ENCODE assay signal across 1 cellular context in the genomic region with DNA sequence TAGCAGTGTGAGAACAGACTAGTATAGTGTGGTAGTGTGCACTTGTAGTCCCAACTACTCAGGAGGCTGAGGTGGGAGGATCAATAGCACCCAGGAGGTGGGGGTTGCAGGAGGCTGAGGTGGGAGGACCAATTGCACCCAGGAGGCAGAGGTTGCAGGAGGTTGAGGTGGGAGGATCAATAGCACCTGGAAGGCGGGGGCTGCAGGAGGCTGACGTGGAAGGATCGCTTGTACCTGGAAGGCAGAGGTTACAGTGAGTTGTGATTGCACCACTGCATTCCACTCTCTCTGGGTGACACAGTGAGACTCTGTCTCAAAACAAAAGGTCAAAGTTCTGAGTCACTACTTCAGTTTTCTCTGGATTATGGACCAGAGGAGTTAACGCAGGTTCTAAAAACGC.
TF ChIP-seq lines count a peak whose summit lies in the region.

No MANE protein-coding gene starts in this region.

TF ChIP-seq in HepG2, 621 proteins besides CTCF, POLR2A, EP300 and RAD21 (continued from another document and continues in another):
- TF ChIP-seq SAP130 (CRISPR knock-in tag; IDR thresholded peaks at IDR 0.05; ENCODE audit: low read depth) = peak; percentile 47
- peak; percentile 89; the same call in 1 of the 2 replicates for TF ChIP-seq HNF4G (IDR thresholded peaks at IDR 0.05; ENCODE audit: borderline replicate concordance, low read depth, low read length)
- TF ChIP-seq HNF4G (CRISPR knock-in tag; IDR thresholded peaks at IDR 0.05; ENCODE audit: borderline replicate concordance, low read depth) = peak; percentile 54; the same call in 1 of the 2 replicates
- no peak for TF ChIP-seq STAG1 (CRISPR knock-in tag; IDR thresholded peaks at IDR 0.05)
- TF ChIP-seq RARA (CRISPR knock-in tag; IDR thresholded peaks at IDR 0.05) = peak; percentile 75
- peak; percentile 38; the same call in 1 of the 2 replicates for TF ChIP-seq RXRB (CRISPR knock-in tag; IDR thresholded peaks at IDR 0.05; ENCODE audit: borderline replicate concordance)
- TF ChIP-seq SOX6 (IDR thresholded peaks at IDR 0.05) = no peak
- TF ChIP-seq SOX6 (CRISPR knock-in tag; IDR thresholded peaks at IDR 0.05) = peak; percentile 67
- TF ChIP-seq GABPB1 (CRISPR knock-in tag; IDR thresholded peaks at IDR 0.05) = no peak
- TF ChIP-seq ZMAT3 (CRISPR knock-in tag; conservative IDR thresholded peaks at IDR 0.05) = no peak
- TF ChIP-seq ZBTB38 (CRISPR knock-in tag; IDR thresholded peaks at IDR 0.05) = no peak
- TF ChIP-seq ARHGAP35 (CRISPR knock-in tag; IDR thresholded peaks at IDR 0.05; ENCODE audit: borderline replicate concordance) = no peak
- 0 out of 2 replicates have a peak, but pooled peaks have one; percentile 13 for TF ChIP-seq THAP11 (CRISPR knock-in tag; IDR thresholded peaks at IDR 0.05)
- TF ChIP-seq TP53 (CRISPR knock-in tag; conservative IDR thresholded peaks at IDR 0.05) = no peak
- 0 out of 2 replicates have a peak, but pooled peaks have one; percentile 24 for TF ChIP-seq ZNF24 (IDR thresholded peaks at IDR 0.05)
- TF ChIP-seq NONO (IDR thresholded peaks at IDR 0.05) = no peak
- peak; percentile 39; the same call in 1 of the 2 replicates for TF ChIP-seq NONO (CRISPR knock-in tag; conservative IDR thresholded peaks at IDR 0.05)
- TF ChIP-seq, protein P1, sequence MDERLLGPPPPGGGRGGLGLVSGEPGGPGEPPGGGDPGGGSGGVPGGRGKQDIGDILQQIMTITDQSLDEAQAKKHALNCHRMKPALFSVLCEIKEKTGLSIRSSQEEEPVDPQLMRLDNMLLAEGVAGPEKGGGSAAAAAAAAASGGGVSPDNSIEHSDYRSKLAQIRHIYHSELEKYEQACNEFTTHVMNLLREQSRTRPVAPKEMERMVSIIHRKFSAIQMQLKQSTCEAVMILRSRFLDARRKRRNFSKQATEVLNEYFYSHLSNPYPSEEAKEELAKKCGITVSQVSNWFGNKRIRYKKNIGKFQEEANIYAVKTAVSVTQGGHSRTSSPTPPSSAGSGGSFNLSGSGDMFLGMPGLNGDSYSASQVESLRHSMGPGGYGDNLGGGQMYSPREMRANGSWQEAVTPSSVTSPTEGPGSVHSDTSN (CRISPR knock-in tag; IDR thresholded peaks at IDR 0.05) = no peak
- peak; percentile 30; the same call in 1 of the 2 replicates for TF ChIP-seq ERF (CRISPR knock-in tag; IDR thresholded peaks at IDR 0.05)
- no peak for TF ChIP-seq ZNF781 (CRISPR knock-in tag; IDR thresholded peaks at IDR 0.05; ENCODE audit: borderline replicate concordance, not compliant biosample characterization)
- no peak for TF ChIP-seq GTF2F1 (IDR thresholded peaks at IDR 0.05; ENCODE audit: low read length)
- no peak for TF ChIP-seq HOXA9 (CRISPR knock-in tag; IDR thresholded peaks at IDR 0.05; ENCODE audit: borderline replicate concordance)
- TF ChIP-seq HMG20A (CRISPR knock-in tag; IDR thresholded peaks at IDR 0.05; ENCODE audit: borderline replicate concordance) = 0 out of 2 replicates have a peak, but pooled peaks have one; percentile 30
- TF ChIP-seq, protein P2, sequence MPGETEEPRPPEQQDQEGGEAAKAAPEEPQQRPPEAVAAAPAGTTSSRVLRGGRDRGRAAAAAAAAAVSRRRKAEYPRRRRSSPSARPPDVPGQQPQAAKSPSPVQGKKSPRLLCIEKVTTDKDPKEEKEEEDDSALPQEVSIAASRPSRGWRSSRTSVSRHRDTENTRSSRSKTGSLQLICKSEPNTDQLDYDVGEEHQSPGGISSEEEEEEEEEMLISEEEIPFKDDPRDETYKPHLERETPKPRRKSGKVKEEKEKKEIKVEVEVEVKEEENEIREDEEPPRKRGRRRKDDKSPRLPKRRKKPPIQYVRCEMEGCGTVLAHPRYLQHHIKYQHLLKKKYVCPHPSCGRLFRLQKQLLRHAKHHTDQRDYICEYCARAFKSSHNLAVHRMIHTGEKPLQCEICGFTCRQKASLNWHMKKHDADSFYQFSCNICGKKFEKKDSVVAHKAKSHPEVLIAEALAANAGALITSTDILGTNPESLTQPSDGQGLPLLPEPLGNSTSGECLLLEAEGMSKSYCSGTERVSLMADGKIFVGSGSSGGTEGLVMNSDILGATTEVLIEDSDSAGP (CRISPR knock-in tag; IDR thresholded peaks at IDR 0.05; ENCODE audit: borderline replicate concordance) = no peak
- no peak for TF ChIP-seq RFX1 (IDR thresholded peaks at IDR 0.05)
- TF ChIP-seq RBM39 (IDR thresholded peaks at IDR 0.05; ENCODE audit: low read depth, low read length, poor library complexity, severe bottlenecking) = no peak
- no peak for TF ChIP-seq SNRNP70 (IDR thresholded peaks at IDR 0.05; ENCODE audit: low read depth, low read length)
- TF ChIP-seq ZNF788 (CRISPR knock-in tag; IDR thresholded peaks at IDR 0.05; ENCODE audit: borderline replicate concordance) = no peak
- no peak for TF ChIP-seq NR3C1 (CRISPR knock-in tag; IDR thresholded peaks at IDR 0.05)
- TF ChIP-seq, protein P3, sequence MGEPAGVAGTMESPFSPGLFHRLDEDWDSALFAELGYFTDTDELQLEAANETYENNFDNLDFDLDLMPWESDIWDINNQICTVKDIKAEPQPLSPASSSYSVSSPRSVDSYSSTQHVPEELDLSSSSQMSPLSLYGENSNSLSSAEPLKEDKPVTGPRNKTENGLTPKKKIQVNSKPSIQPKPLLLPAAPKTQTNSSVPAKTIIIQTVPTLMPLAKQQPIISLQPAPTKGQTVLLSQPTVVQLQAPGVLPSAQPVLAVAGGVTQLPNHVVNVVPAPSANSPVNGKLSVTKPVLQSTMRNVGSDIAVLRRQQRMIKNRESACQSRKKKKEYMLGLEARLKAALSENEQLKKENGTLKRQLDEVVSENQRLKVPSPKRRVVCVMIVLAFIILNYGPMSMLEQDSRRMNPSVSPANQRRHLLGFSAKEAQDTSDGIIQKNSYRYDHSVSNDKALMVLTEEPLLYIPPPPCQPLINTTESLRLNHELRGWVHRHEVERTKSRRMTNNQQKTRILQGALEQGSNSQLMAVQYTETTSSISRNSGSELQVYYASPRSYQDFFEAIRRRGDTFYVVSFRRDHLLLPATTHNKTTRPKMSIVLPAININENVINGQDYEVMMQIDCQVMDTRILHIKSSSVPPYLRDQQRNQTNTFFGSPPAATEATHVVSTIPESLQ (CRISPR knock-in tag; conservative IDR thresholded peaks at IDR 0.05) = no peak
- TF ChIP-seq IKZF5 (CRISPR knock-in tag; IDR thresholded peaks at IDR 0.05) = 0 out of 2 replicates have a peak, but pooled peaks have one; percentile 58
- no peak for TF ChIP-seq ZNF10 (CRISPR knock-in tag; IDR thresholded peaks at IDR 0.05; ENCODE audit: borderline replicate concordance, low read depth)
- no peak for TF ChIP-seq MEIS2 (CRISPR knock-in tag; IDR thresholded peaks at IDR 0.05)
- 0 out of 2 replicates have a peak, but pooled peaks have one; percentile 48 for TF ChIP-seq FOXK1 (CRISPR knock-in tag; IDR thresholded peaks at IDR 0.05; ENCODE audit: borderline replicate concordance, low read depth)
- no peak for TF ChIP-seq MAFK (conservative IDR thresholded peaks at IDR 0.05 in 1 of 2, IDR thresholded peaks at IDR 0.05 in 1 of 2; ENCODE audit: low read length in 2 of 2)
- TF ChIP-seq ZNF292 (CRISPR knock-in tag; IDR thresholded peaks at IDR 0.05; ENCODE audit: borderline replicate concordance, low read depth) = no peak
- no peak for TF ChIP-seq ZNF780A (CRISPR knock-in tag; IDR thresholded peaks at IDR 0.05)
- no peak for TF ChIP-seq ZNF251 (CRISPR knock-in tag; IDR thresholded peaks at IDR 0.05)
- no peak; the same call in 1 of the 2 replicates for TF ChIP-seq SOX5 (CRISPR knock-in tag; IDR thresholded peaks at IDR 0.05; ENCODE audit: borderline replicate concordance)
- TF ChIP-seq ZNF776 (CRISPR knock-in tag; IDR thresholded peaks at IDR 0.05) = no peak
- TF ChIP-seq PATZ1 (CRISPR knock-in tag; IDR thresholded peaks at IDR 0.05) = peak; percentile 36; the same call in 1 of the 2 replicates
- no peak for TF ChIP-seq TRAFD1 (CRISPR knock-in tag; IDR thresholded peaks at IDR 0.05; ENCODE audit: borderline replicate concordance)
- no peak for TF ChIP-seq IKZF4 (CRISPR knock-in tag; IDR thresholded peaks at IDR 0.05; ENCODE audit: borderline replicate concordance, low read depth, not compliant biosample characterization)
- peak; percentile 83 for TF ChIP-seq FOSL2 (CRISPR knock-in tag; IDR thresholded peaks at IDR 0.05)
- TF ChIP-seq ZMYM4 (CRISPR knock-in tag; IDR thresholded peaks at IDR 0.05) = peak; percentile 55; the same call in 1 of the 2 replicates
- no peak for TF ChIP-seq ZNF567 (CRISPR knock-in tag; IDR thresholded peaks at IDR 0.05; ENCODE audit: borderline replicate concordance)
- TF ChIP-seq, protein P4, sequence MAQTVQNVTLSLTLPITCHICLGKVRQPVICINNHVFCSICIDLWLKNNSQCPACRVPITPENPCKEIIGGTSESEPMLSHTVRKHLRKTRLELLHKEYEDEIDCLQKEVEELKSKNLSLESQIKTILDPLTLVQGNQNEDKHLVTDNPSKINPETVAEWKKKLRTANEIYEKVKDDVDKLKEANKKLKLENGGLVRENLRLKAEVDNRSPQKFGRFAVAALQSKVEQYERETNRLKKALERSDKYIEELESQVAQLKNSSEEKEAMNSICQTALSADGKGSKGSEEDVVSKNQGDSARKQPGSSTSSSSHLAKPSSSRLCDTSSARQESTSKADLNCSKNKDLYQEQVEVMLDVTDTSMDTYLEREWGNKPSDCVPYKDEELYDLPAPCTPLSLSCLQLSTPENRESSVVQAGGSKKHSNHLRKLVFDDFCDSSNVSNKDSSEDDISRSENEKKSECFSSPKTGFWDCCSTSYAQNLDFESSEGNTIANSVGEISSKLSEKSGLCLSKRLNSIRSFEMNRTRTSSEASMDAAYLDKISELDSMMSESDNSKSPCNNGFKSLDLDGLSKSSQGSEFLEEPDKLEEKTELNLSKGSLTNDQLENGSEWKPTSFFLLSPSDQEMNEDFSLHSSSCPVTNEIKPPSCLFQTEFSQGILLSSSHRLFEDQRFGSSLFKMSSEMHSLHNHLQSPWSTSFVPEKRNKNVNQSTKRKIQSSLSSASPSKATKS (CRISPR knock-in tag; IDR thresholded peaks at IDR 0.05) = no peak
- no peak for TF ChIP-seq ZNF75D (CRISPR knock-in tag; IDR thresholded peaks at IDR 0.05; ENCODE audit: borderline replicate concordance)
- peak; percentile 96 for TF ChIP-seq BCL6 (CRISPR knock-in tag; IDR thresholded peaks at IDR 0.05)
- 0 out of 2 replicates have a peak, but pooled peaks have one; percentile 36 for TF ChIP-seq DPF2 (CRISPR knock-in tag; IDR thresholded peaks at IDR 0.05; ENCODE audit: borderline replicate concordance, low read depth)
- TF ChIP-seq ZNF737 (CRISPR knock-in tag; IDR thresholded peaks at IDR 0.05; ENCODE audit: borderline replicate concordance) = no peak
- no peak for TF ChIP-seq MATR3 (CRISPR knock-in tag; IDR thresholded peaks at IDR 0.05)
- no peak for TF ChIP-seq ZHX1 (CRISPR knock-in tag; IDR thresholded peaks at IDR 0.05; ENCODE audit: low read depth)
- TF ChIP-seq NFKB2 (CRISPR knock-in tag; IDR thresholded peaks at IDR 0.05; ENCODE audit: borderline replicate concordance) = no peak
- 0 out of 2 replicates have a peak, but pooled peaks have one; percentile 54 for TF ChIP-seq ZFP1 (CRISPR knock-in tag; IDR thresholded peaks at IDR 0.05)
- TF ChIP-seq SMARCC2 (IDR thresholded peaks at IDR 0.05) = no peak
- no peak for TF ChIP-seq KDM5B (CRISPR knock-in tag; IDR thresholded peaks at IDR 0.05; ENCODE audit: borderline replicate concordance)
